Comparison of ENCODE assay signal across 11 cellular contexts in the genomic region with DNA sequence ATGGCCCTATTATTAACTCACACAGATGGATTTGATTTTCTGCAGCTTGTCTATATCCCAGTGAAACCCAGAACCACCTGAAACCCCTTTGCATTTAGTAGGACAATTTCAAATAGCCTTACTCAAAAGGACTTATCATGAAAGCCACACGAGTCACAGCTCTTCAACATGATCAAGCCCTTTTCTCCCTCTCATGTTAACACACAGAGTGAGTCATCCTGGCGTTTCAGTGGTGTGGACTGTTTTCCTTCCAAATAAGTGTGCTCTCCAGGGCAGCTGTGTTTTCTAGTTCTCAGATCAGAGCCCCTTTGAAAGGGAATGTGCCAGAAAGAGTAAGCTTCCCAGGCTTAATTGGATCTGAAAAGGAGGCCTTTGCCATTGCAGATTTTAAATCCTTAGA. TPM values are rescaled to one million over a fixed set of nuclear protein-coding genes. Genes with fewer than 3 reads are reported as not detected.
DNase-seq lines count a peak whose midpoint lies in the region; ATAC-seq and TF ChIP-seq lines count a peak whose summit lies in the region.
"Had no signal": no experiment of that assay in that cellular context is flagged by ENCODE, and none has a peak within 500 bp of the region (broad histone marks: within the 10 kb centered on the region; RNA-seq: fewer than 3 reads in every experiment).

No MANE protein-coding gene starts in this region.

- intact Hi-C loops in tibial artery (cut with DNase I; ENCODE audit: low total_unique reads) (no loop called here), uterus (cut with DNase I; ENCODE audit: low total_unique reads) (no loop called here)

- peak; percentile 53 for DNase-seq in AG08396 (ENCODE audit: low spot score)
- DNase-seq in GM23248, result peak; percentile 75
- peak; percentile 18 for DNase-seq in SHP77 treated with DMSO at 0.1 percent for 48 hours (lab: John Stamatoyannopoulos, UW)
- DNase-seq in foreskin fibroblast, result peak; percentile 50 to 77
- DNase-seq in tibial artery, result no peak
- DNase-seq in uterus, result no peak
- DNase-seq in type B pancreatic cell (ENCODE audit: extremely low spot score, unreplicated experiment), result no peak
- DNase-seq: DND-41, glutamatergic neuron had no signal

- WGBS in GM23248 (ENCODE audit: low coverage in 1 of 2, low lambda C conversion rate in 2 of 2, missing lambda C conversion rate in 2 of 2), 2 experiments, result 2 to 3% methylated on average over 2 of the region's 2 CpGs

- H3F3A ChIP-seq in GM23248 (ENCODE audit: insufficient read depth), result no peaks in the 10 kb centered on the region

- H3K36me3 Mint-ChIP-seq in type B pancreatic cell, result no peaks in the 10 kb centered on the region

- H3K27ac ChIP-seq in GM23248 (no peak overlapping the region), tibial artery (no peak overlapping the region), uterus (no peak overlapping the region)

- H3K36me3 ChIP-seq in GM23248 (ENCODE audit: low read depth) (no peaks in the 10 kb centered on the region), tibial artery (no peaks in the 10 kb centered on the region), uterus (no peaks in the 10 kb centered on the region)

- no peaks in the 10 kb centered on the region for H3K79me2 ChIP-seq in GM23248 (ENCODE audit: insufficient read depth)

- H3K4me2 ChIP-seq in GM23248 (ENCODE audit: unreplicated experiment), result no peak overlapping the region

- H3K27me3 ChIP-seq in GM23248 (replicated peaks; ENCODE audit: insufficient read depth), result peaks cover 22% of the 10 kb centered on the region
- H3K27me3 ChIP-seq in tibial artery, result peaks cover 0 to 2% of the 10 kb centered on the region in 2 donors
- no peaks in the 10 kb centered on the region for H3K27me3 ChIP-seq in uterus

- in situ Hi-C loops in GM23248 (cut with MboI), result no loop called here

- no peak overlapping the region for H2AFZ ChIP-seq in GM23248

- no peak overlapping the region for H3K27ac Mint-ChIP-seq in type B pancreatic cell

- H3K9me3 Mint-ChIP-seq in type B pancreatic cell, result no peaks in the 10 kb centered on the region

- H3K4me3 Mint-ChIP-seq in type B pancreatic cell, result no peak overlapping the region

- no peaks in the 10 kb centered on the region for H4K20me1 ChIP-seq in GM23248 (ENCODE audit: insufficient read depth)

- no peak for ATAC-seq in HG02981 (IDR thresholded peaks at IDR 0.05; ENCODE audit: unreplicated experiment)
- ATAC-seq: activated CD4-positive, CD25-positive, alpha-beta regulatory T cell treated with anti-CD3 and anti-CD28 coated beads, Interleukin-2, amount 50 U/mL, for 24 hours had no signal

- no peaks in the 10 kb centered on the region for H3K9me3 ChIP-seq in GM23248 (ENCODE audit: low read depth)
- H3K9me3 ChIP-seq in tibial artery, result no peaks in the 10 kb centered on the region
- H3K9me3 ChIP-seq in uterus, result no peaks in the 10 kb centered on the region

- no peaks in the 10 kb centered on the region for H3K4me1 Mint-ChIP-seq in type B pancreatic cell (ENCODE audit: unreplicated experiment)

- H3K27me3 Mint-ChIP-seq in type B pancreatic cell, result peaks cover 8% of the 10 kb centered on the region

- H3K4me3 ChIP-seq in GM23248 (no peak overlapping the region), foreskin fibroblast (ENCODE audit: low read depth in 1 of 2, low read length in 2 of 2) (no peak overlapping the region), tibial artery (no peak overlapping the region), uterus (no peak overlapping the region)

- no peaks in the 10 kb centered on the region for H3K4me1 ChIP-seq in GM23248 (ENCODE audit: insufficient read depth)
- H3K4me1 ChIP-seq in tibial artery, result no peaks in the 10 kb centered on the region
- H3K4me1 ChIP-seq in uterus, result no peaks in the 10 kb centered on the region

- TF ChIP-seq CTCF in foreskin fibroblast (IDR thresholded peaks at IDR 0.05; ENCODE audit: low read depth, low read length) (no peak), tibial artery (IDR thresholded peaks at IDR 0.05) (no peak), uterus (IDR thresholded peaks at IDR 0.05) (no peak), type B pancreatic cell (conservative IDR thresholded peaks at IDR 0.05) (no peak)

- no peak overlapping the region for H3K9ac ChIP-seq in GM23248

- no peaks in the 10 kb centered on the region for H3K9me2 ChIP-seq in GM23248 (ENCODE audit: insufficient read depth)

- TF ChIP-seq POLR2A in uterus (IDR thresholded peaks at IDR 0.05), result no peak

RNA-seq across cellular contexts. Expression of gene ERICH6B, which starts 51.4 kb away (rescaled TPM):
- not detected in 2 replicates for total RNA-seq in GM23248 (2014; rRNA removed; shearing (Covaris generic))
- not detected in 2 replicates for polyA plus RNA-seq in GM23248 (2016; fragmentation: Nextera tagmentation; extraction: Ambion mirVana)
- total RNA-seq in uterus, result not detected
- total RNA-seq in type B pancreatic cell (ENCODE audit: low replicate concordance), result not detected in 2 replicates

Comparison
In these comparisons a context has a peak if more than half of its experiments do, and no peak if none do; other contexts are left out.
1. DNase-seq: peak in AG08396 (single experiment), GM23248 (single experiment), SHP77 treated with DMSO at 0.1 percent for 48 hours (single experiment) and foreskin fibroblast (2 of 2); none in tibial artery (0 of 2), uterus (0 of 2) and type B pancreatic cell (single experiment).